ENCODE assay signal across 1 cellular context in the genomic region with DNA sequence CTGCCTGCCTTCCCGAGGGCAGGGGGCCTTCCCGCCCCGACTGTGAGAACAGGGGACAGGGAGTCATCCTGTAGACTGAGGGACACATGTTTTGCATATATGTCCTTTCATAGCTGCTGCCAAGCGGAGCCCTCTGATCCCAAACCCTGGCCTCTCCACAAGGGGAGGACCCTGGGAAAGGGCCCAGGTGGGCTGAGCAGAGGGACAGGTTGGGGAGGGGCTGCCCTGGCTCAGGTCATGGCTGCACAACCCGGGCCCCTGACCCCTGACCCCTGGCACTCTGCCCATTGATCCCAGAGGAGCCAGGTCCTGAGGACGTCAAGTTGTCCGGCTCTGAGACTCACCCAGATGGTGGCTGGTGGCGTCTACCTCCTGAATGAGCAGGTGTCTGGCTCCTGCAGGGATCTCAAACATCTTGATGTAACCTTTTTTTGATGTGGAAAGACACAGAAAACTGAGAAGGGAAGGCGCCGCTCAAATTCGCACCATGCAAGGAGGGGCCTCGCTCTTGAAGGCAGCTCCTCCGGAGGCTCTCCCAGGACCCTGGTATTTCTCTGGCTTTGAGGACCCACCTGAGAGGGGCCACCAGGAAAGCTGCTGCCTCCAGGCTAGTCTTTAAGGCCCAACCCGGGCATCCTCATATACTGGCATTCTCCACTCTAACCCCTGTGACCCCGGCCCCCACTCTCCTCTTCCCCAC.
TF ChIP-seq lines count a peak whose summit lies in the region.

No MANE protein-coding gene starts in this region.

TF ChIP-seq in HepG2, 621 proteins besides CTCF, POLR2A, EP300 and RAD21 (continued from another document):
- TF ChIP-seq, protein P1, sequence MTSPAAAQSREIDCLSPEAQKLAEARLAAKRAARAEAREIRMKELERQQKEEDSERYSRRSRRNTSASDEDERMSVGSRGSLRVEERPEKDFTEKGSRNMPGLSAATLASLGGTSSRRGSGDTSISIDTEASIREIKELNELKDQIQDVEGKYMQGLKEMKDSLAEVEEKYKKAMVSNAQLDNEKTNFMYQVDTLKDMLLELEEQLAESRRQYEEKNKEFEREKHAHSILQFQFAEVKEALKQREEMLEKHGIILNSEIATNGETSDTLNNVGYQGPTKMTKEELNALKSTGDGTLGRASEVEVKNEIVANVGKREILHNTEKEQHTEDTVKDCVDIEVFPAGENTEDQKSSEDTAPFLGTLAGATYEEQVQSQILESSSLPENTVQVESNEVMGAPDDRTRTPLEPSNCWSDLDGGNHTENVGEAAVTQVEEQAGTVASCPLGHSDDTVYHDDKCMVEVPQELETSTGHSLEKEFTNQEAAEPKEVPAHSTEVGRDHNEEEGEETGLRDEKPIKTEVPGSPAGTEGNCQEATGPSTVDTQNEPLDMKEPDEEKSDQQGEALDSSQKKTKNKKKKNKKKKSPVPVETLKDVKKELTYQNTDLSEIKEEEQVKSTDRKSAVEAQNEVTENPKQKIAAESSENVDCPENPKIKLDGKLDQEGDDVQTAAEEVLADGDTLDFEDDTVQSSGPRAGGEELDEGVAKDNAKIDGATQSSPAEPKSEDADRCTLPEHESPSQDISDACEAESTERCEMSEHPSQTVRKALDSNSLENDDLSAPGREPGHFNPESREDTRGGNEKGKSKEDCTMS (CRISPR knock-in tag; conservative IDR thresholded peaks at IDR 0.05), result no peak
- TF ChIP-seq, protein P2, sequence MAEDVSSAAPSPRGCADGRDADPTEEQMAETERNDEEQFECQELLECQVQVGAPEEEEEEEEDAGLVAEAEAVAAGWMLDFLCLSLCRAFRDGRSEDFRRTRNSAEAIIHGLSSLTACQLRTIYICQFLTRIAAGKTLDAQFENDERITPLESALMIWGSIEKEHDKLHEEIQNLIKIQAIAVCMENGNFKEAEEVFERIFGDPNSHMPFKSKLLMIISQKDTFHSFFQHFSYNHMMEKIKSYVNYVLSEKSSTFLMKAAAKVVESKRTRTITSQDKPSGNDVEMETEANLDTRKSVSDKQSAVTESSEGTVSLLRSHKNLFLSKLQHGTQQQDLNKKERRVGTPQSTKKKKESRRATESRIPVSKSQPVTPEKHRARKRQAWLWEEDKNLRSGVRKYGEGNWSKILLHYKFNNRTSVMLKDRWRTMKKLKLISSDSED (CRISPR knock-in tag; IDR thresholded peaks at IDR 0.05), result no peak
